9 cellular contexts compared by ENCODE assay signal in genomic region chr7:25179325-25179724, GRCh38. TPM values are rescaled to one million over a fixed set of nuclear protein-coding genes. Genes with fewer than 3 reads are reported as not detected.
DNase-seq lines count a peak whose midpoint lies in the region; ATAC-seq and TF ChIP-seq lines count a peak whose summit lies in the region.
"Had no signal": no experiment of that assay in that cellular context is flagged by ENCODE, and none has a peak within 500 bp of the region (broad histone marks: within the 10 kb centered on the region; RNA-seq: fewer than 3 reads in every experiment).

No MANE protein-coding gene starts in this region.

- ATAC-seq in WTC11, result no peak
- ATAC-seq in HG03469 (IDR thresholded peaks at IDR 0.05; ENCODE audit: unreplicated experiment), result no peak

- CTCF ChIA-PET in WTC11 (lab: Charles Lee), result interaction anchor here (0.6 to 1.7 kb wide), 20 partner anchors 8 to 878 kb away, joined by 3 to 45 read pairs (median 6); partner anchors contain the start of gene CYCS

- peaks cover 7% of the 10 kb centered on the region for H3K4me1 ChIP-seq in hepatocyte (ENCODE audit: insufficient read depth)
- H3K4me1 ChIP-seq in skeletal muscle tissue (ENCODE audit: control insufficient read depth in 3 of 3, insufficient read depth in 3 of 3, low read length in 3 of 3), result peaks cover 4 to 8% (median 7%) of the 10 kb centered on the region in 3 donors

- H3K27me3 ChIP-seq in hepatocyte (no peaks in the 10 kb centered on the region), skeletal muscle tissue (ENCODE audit: control insufficient read depth in 3 of 3, insufficient read depth in 3 of 3, low read length in 3 of 3) (no peaks in the 10 kb centered on the region)

- H3K36me3 ChIP-seq in hepatocyte (replicated peaks; ENCODE audit: insufficient read depth, low read depth) (no peaks in the 10 kb centered on the region), skeletal muscle tissue (ENCODE audit: control insufficient read depth in 3 of 3, insufficient read depth in 3 of 3, low read length in 3 of 3) (no peaks in the 10 kb centered on the region)

- no peak for TF ChIP-seq POLR2A in lower leg skin (IDR thresholded peaks at IDR 0.05)

- H3K27me3 Mint-ChIP-seq in WTC11 (ENCODE audit: low read depth), result peaks cover 20% of the 10 kb centered on the region

- H3K4me2 ChIP-seq in hepatocyte, result peak overlapping the region; percentile 90

- H3K27ac Mint-ChIP-seq in WTC11, result no peak overlapping the region

- no peaks in the 10 kb centered on the region for H4K20me1 ChIP-seq in hepatocyte (ENCODE audit: insufficient read depth, poor library complexity, severe bottlenecking)

- no peak for TF ChIP-seq CTCF in GM20000 (IDR thresholded peaks at IDR 0.05; ENCODE audit: extremely low read depth, missing control alignments)
- TF ChIP-seq CTCF in WTC11 (IDR thresholded peaks at IDR 0.05), result no peak
- TF ChIP-seq CTCF in hepatocyte (IDR thresholded peaks at IDR 0.05; ENCODE audit: poor library complexity), result no peak
- no peak for TF ChIP-seq CTCF in lower leg skin (IDR thresholded peaks at IDR 0.05)

- 66% methylated on average over 9 of the region's 9 CpGs for WGBS in hepatocyte (ENCODE audit: low lambda C conversion rate, missing lambda C conversion rate)
- 69% methylated on average over 9 of the region's 9 CpGs for WGBS in lower leg skin, 2 donors

- peak overlapping the region; percentile 61 to 74 (median 71) for H3K9ac ChIP-seq in skeletal muscle tissue (ENCODE audit: low read depth in 1 of 3, low read length in 3 of 3)

- peak overlapping the region; percentile 89 for H3K27ac ChIP-seq in hepatocyte
- no peak overlapping the region for H3K27ac ChIP-seq in skeletal muscle tissue (ENCODE audit: low read depth, low read length)

- H3K9me2 ChIP-seq in hepatocyte (replicated peaks; ENCODE audit: insufficient read depth), result no peaks in the 10 kb centered on the region

- intact Hi-C loops in lower leg skin (cut with DNase I; ENCODE audit: low total_unique reads), result no loop called here

- POLR2A ChIA-PET in WTC11 (lab: Charles Lee), result interaction anchor here (1.6 kb wide), 1 partner anchor 54 kb away, joined by 11 read pairs; the partner anchor contains the start of gene CYCS

- H3K9me3 Mint-ChIP-seq in WTC11, result 0 out of 2 replicates have a peak, but pooled peaks cover 3% of the 10 kb centered on the region

- no peaks in the 10 kb centered on the region for H3K36me3 Mint-ChIP-seq in WTC11

- H3K4me1 Mint-ChIP-seq in WTC11, result peaks cover 24% of the 10 kb centered on the region

- peak overlapping the region; percentile 86 for H2AFZ ChIP-seq in hepatocyte

- peak; percentile 18 for DNase-seq in GM20000 (ENCODE audit: low spot score)
- no peak for DNase-seq in WTC11 (ENCODE audit: low spot score)
- DNase-seq in hepatocyte (ENCODE audit: low spot score), result no peak
- no peak for DNase-seq in mesenteric fat pad (ENCODE audit: low spot score)
- DNase-seq in lower leg skin (ENCODE audit: low spot score in 2 of 2), result no peak
- DNase-seq in globus pallidus (ENCODE audit: low spot score), result no peak

- H3K4me3 Mint-ChIP-seq in WTC11, result peak overlapping the region; percentile 80

- H3K9me3 ChIP-seq in hepatocyte (ENCODE audit: low read depth) (no peaks in the 10 kb centered on the region), skeletal muscle tissue (ENCODE audit: control insufficient read depth in 3 of 3, low read length in 3 of 3) (no peaks in the 10 kb centered on the region)

- H3K79me2 ChIP-seq in hepatocyte, result no peaks in the 10 kb centered on the region

- H3K4me3 ChIP-seq in hepatocyte (peak overlapping the region; percentile 64), skeletal muscle tissue (ENCODE audit: low read length in 3 of 3) (peak overlapping the region; percentile 72 to 82 (median 76)), lower leg skin (ENCODE audit: low read depth, poor library complexity, severe bottlenecking) (no peak overlapping the region)

TF ChIP-seq in WTC11, 78 proteins besides CTCF, POLR2A, EP300 and RAD21:
- TF ChIP-seq ZNF671 (CRISPR knock-in tag; IDR thresholded peaks at IDR 0.05), result no peak
- no peak for TF ChIP-seq GABPB1 (CRISPR knock-in tag; IDR thresholded peaks at IDR 0.05)
- no peak for TF ChIP-seq ETV6 (CRISPR knock-in tag; IDR thresholded peaks at IDR 0.05)
- TF ChIP-seq, protein P1, sequence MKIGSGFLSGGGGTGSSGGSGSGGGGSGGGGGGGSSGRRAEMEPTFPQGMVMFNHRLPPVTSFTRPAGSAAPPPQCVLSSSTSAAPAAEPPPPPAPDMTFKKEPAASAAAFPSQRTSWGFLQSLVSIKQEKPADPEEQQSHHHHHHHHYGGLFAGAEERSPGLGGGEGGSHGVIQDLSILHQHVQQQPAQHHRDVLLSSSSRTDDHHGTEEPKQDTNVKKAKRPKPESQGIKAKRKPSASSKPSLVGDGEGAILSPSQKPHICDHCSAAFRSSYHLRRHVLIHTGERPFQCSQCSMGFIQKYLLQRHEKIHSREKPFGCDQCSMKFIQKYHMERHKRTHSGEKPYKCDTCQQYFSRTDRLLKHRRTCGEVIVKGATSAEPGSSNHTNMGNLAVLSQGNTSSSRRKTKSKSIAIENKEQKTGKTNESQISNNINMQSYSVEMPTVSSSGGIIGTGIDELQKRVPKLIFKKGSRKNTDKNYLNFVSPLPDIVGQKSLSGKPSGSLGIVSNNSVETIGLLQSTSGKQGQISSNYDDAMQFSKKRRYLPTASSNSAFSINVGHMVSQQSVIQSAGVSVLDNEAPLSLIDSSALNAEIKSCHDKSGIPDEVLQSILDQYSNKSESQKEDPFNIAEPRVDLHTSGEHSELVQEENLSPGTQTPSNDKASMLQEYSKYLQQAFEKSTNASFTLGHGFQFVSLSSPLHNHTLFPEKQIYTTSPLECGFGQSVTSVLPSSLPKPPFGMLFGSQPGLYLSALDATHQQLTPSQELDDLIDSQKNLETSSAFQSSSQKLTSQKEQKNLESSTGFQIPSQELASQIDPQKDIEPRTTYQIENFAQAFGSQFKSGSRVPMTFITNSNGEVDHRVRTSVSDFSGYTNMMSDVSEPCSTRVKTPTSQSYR (CRISPR knock-in tag; IDR thresholded peaks at IDR 0.05), result no peak
- TF ChIP-seq, protein P2, sequence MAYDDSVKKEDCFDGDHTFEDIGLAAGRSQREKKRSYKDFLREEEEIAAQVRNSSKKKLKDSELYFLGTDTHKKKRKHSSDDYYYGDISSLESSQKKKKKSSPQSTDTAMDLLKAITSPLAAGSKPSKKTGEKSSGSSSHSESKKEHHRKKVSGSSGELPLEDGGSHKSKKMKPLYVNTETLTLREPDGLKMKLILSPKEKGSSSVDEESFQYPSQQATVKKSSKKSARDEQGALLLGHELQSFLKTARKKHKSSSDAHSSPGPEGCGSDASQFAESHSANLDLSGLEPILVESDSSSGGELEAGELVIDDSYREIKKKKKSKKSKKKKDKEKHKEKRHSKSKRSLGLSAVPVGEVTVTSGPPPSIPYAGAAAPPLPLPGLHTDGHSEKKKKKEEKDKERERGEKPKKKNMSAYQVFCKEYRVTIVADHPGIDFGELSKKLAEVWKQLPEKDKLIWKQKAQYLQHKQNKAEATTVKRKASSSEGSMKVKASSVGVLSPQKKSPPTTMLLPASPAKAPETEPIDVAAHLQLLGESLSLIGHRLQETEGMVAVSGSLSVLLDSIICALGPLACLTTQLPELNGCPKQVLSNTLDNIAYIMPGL (CRISPR knock-in tag; IDR thresholded peaks at IDR 0.05), result no peak
- TF ChIP-seq ELF4 (CRISPR knock-in tag; IDR thresholded peaks at IDR 0.05; ENCODE audit: low read depth), result no peak

RNA-seq across cellular contexts. Expression of gene NPVF, which starts 49.0 kb away (rescaled TPM):
- total RNA-seq in WTC11 (2021) (not detected in 3 replicates), hepatocyte (not detected in 2 replicates), skeletal muscle tissue (not detected), mesenteric fat pad (not detected), lower leg skin (not detected)
- polyA plus RNA-seq in hepatocyte, result not detected in 2 replicates
- total RNA-seq: lung microvascular endothelial cell had no signal

RNA-seq across cellular contexts. Expression of gene CYCS, which starts 54.3 kb away (rescaled TPM):
- 215 to 249 TPM (median 217 TPM) in 3 replicates for total RNA-seq in WTC11 (2021)
- 78.7 and 91.3 TPM in 2 replicates for total RNA-seq in hepatocyte
- polyA plus RNA-seq in hepatocyte, result 129 and 155 TPM in 2 replicates
- 39.1 TPM for total RNA-seq in skeletal muscle tissue
- 107 TPM for total RNA-seq in mesenteric fat pad
- total RNA-seq in lower leg skin, result 10 to 100 TPM; 15.6 to 52.9 (median 34.9) TPM
